Comparison of ENCODE assay signal across 1 cellular context in genomic region chr15:86837631-86838030, GRCh38.
TF ChIP-seq lines count a peak whose summit lies in the region.

No MANE protein-coding gene starts in this region.

TF ChIP-seq in GM23338, 12 proteins besides CTCF, POLR2A, EP300 and RAD21 (continued from another document):
- no peak for TF ChIP-seq REST (IDR thresholded peaks at IDR 0.05; ENCODE audit: unreplicated experiment)
- no peak for TF ChIP-seq STAT1 (IDR thresholded peaks at IDR 0.05; ENCODE audit: unreplicated experiment)
- TF ChIP-seq ZNF331 (CRISPR knock-in tag; IDR thresholded peaks at IDR 0.05; ENCODE audit: low read depth): no peak
- TF ChIP-seq ZNF462 (CRISPR knock-in tag; IDR thresholded peaks at IDR 0.05): no peak
- no peak for TF ChIP-seq JUNB (IDR thresholded peaks at IDR 0.05; ENCODE audit: unreplicated experiment)
- TF ChIP-seq NANOG (IDR thresholded peaks at IDR 0.05; ENCODE audit: borderline replicate concordance): no peak
- TF ChIP-seq ETS1 (IDR thresholded peaks at IDR 0.05): no peak
- TF ChIP-seq EZH2phosphoT487 (IDR thresholded peaks at IDR 0.05; ENCODE audit: unreplicated experiment): no peak
- no peak for TF ChIP-seq CREB1 (CRISPR knock-in tag; IDR thresholded peaks at IDR 0.05; ENCODE audit: low read depth)
- no peak for TF ChIP-seq EZH2 (IDR thresholded peaks at IDR 0.05; ENCODE audit: low read depth, unreplicated experiment)
